In genomic region chr1:109501644-109502367, GRCh38 we compare ENCODE assay signal across 10 cellular contexts. TPM values are rescaled to one million over a fixed set of nuclear protein-coding genes. Genes with fewer than 3 reads are reported as not detected.
DNase-seq lines count a peak whose midpoint lies in the region; ATAC-seq and TF ChIP-seq lines count a peak whose summit lies in the region.
"Had no signal": no experiment of that assay in that cellular context is flagged by ENCODE, and none has a peak within 500 bp of the region (broad histone marks: within the 10 kb centered on the region; RNA-seq: fewer than 3 reads in every experiment).

No MANE protein-coding gene starts in this region.

- no peaks in the 10 kb centered on the region for H3K9me3 ChIP-seq in lower lobe of right lung

- no peak overlapping the region for H3K4me3 ChIP-seq in lower lobe of right lung
- H3K4me3 ChIP-seq in foreskin fibroblast (ENCODE audit: low read depth in 1 of 2, low read length in 2 of 2) = no peak overlapping the region

- H3K4me1 ChIP-seq in lower lobe of right lung = peaks cover 46% of the 10 kb centered on the region

- no peak for TF ChIP-seq CTCF in activated CD8-positive, alpha-beta T cell treated with anti-CD3 and anti-CD28 coated beads for 36 hours (IDR thresholded peaks at IDR 0.05)
- TF ChIP-seq CTCF in lower lobe of right lung (IDR thresholded peaks at IDR 0.05) = no peak
- TF ChIP-seq CTCF in foreskin fibroblast (IDR thresholded peaks at IDR 0.05; ENCODE audit: low read depth, low read length) = no peak

- no peaks in the 10 kb centered on the region for H3K9me3 Mint-ChIP-seq in activated naive CD4-positive, alpha-beta T cell treated with anti-CD3 and anti-CD28 coated beads, Interleukin-2, amount 10 ng/mL, durations not matched to agents 7 days and 5 days
- no peaks in the 10 kb centered on the region for H3K9me3 Mint-ChIP-seq in activated naive CD4-positive, alpha-beta T cell treated with anti-CD3 and anti-CD28 coated beads, Interleukin-2, amount 50 U/mL, for 72 hours
- no peaks in the 10 kb centered on the region for H3K9me3 Mint-ChIP-seq in activated CD8-positive, alpha-beta T cell treated with anti-CD3 and anti-CD28 coated beads for 36 hours

- H3K36me3 ChIP-seq in lower lobe of right lung = peaks cover 27% of the 10 kb centered on the region
- H3K36me3 ChIP-seq: brain microvascular endothelial cell had no signal

- no peak overlapping the region for H3K27ac ChIP-seq in lower lobe of right lung
- H3K27ac ChIP-seq: brain microvascular endothelial cell had no signal

- H3K4me1 Mint-ChIP-seq in activated naive CD4-positive, alpha-beta T cell treated with anti-CD3 and anti-CD28 coated beads, Interleukin-2, amount 10 ng/mL, durations not matched to agents 7 days and 5 days = peaks cover 84% of the 10 kb centered on the region
- H3K4me1 Mint-ChIP-seq in activated CD8-positive, alpha-beta T cell treated with anti-CD3 and anti-CD28 coated beads for 36 hours (ENCODE audit: low read depth) = peaks cover 82% of the 10 kb centered on the region

- peak; percentile 41 for DNase-seq in activated naive CD4-positive, alpha-beta T cell treated with anti-CD3 and anti-CD28 coated beads, Interleukin-2, amount 10 ng/mL, durations not matched to agents 7 days and 5 days
- no peak for DNase-seq in activated naive CD4-positive, alpha-beta T cell treated with anti-CD3 and anti-CD28 coated beads, Interleukin-2, amount 50 U/mL, for 72 hours (ENCODE audit: low spot score in 2 of 2)
- DNase-seq in activated CD8-positive, alpha-beta T cell treated with anti-CD3 and anti-CD28 coated beads for 36 hours = no peak
- no peak for DNase-seq in lower lobe of right lung
- no peak for DNase-seq in foreskin fibroblast

- ATAC-seq in activated naive CD4-positive, alpha-beta T cell treated with anti-CD3 and anti-CD28 coated beads, Interleukin-2, amount 50 U/mL, for 72 hours = no peak
- ATAC-seq in activated CD8-positive, alpha-beta T cell treated with anti-CD3 and anti-CD28 coated beads for 36 hours = peak; percentile 5
- ATAC-seq in lower lobe of right lung = peak; percentile 15 to 16
- no peak for ATAC-seq in HG02798 (IDR thresholded peaks at IDR 0.05; ENCODE audit: poor library complexity, unreplicated experiment)
- no peak for ATAC-seq in GM19397 (IDR thresholded peaks at IDR 0.05; ENCODE audit: unreplicated experiment)
- ATAC-seq in HG03095 (IDR thresholded peaks at IDR 0.05; ENCODE audit: unreplicated experiment) = no peak
- ATAC-seq: HepG2 had no signal

- POLR2A ChIA-PET in activated CD8-positive, alpha-beta T cell treated with anti-CD3 and anti-CD28 coated beads for 36 hours (lab: Charles Lee) = interaction anchor here (0.7 to 6.9 kb wide), 5 partner anchors 8 to 1689 kb away, joined by 3 to 48 read pairs (median 4); partner anchors contain the start of gene AMIGO1

- H3K36me3 Mint-ChIP-seq in activated naive CD4-positive, alpha-beta T cell treated with anti-CD3 and anti-CD28 coated beads, Interleukin-2, amount 10 ng/mL, durations not matched to agents 7 days and 5 days = peaks cover 56% of the 10 kb centered on the region
- H3K36me3 Mint-ChIP-seq in activated naive CD4-positive, alpha-beta T cell treated with anti-CD3 and anti-CD28 coated beads, Interleukin-2, amount 50 U/mL, for 72 hours = peaks cover 0 to 7% of the 10 kb centered on the region in 2 donors
- H3K36me3 Mint-ChIP-seq in activated CD8-positive, alpha-beta T cell treated with anti-CD3 and anti-CD28 coated beads for 36 hours (ENCODE audit: low read depth) = peaks cover 7% of the 10 kb centered on the region

- peak overlapping the region; percentile 74 for H3K4me3 Mint-ChIP-seq in activated naive CD4-positive, alpha-beta T cell treated with anti-CD3 and anti-CD28 coated beads, Interleukin-2, amount 10 ng/mL, durations not matched to agents 7 days and 5 days
- H3K4me3 Mint-ChIP-seq in activated CD8-positive, alpha-beta T cell treated with anti-CD3 and anti-CD28 coated beads for 36 hours = no peak overlapping the region

- no peaks in the 10 kb centered on the region for H3K27me3 Mint-ChIP-seq in activated naive CD4-positive, alpha-beta T cell treated with anti-CD3 and anti-CD28 coated beads, Interleukin-2, amount 10 ng/mL, durations not matched to agents 7 days and 5 days
- no peaks in the 10 kb centered on the region for H3K27me3 Mint-ChIP-seq in activated CD8-positive, alpha-beta T cell treated with anti-CD3 and anti-CD28 coated beads for 36 hours

- no peaks in the 10 kb centered on the region for H3K27me3 ChIP-seq in lower lobe of right lung (ENCODE audit: low read depth)
- H3K27me3 ChIP-seq: brain microvascular endothelial cell had no signal

- intact Hi-C loops in activated CD8-positive, alpha-beta T cell treated with anti-CD3 and anti-CD28 coated beads for 36 hours (cut with micrococcal nuclease) = no loop called here
- intact Hi-C loops in lower lobe of right lung (cut with DNase I) = no loop called here

- CTCF ChIA-PET in activated naive CD4-positive, alpha-beta T cell treated with anti-CD3 and anti-CD28 coated beads, Interleukin-2, amount 10 ng/mL, durations not matched to agents 7 days and 5 days (lab: Charles Lee) = interaction anchor here (1.0 to 37.4 kb wide), 5 partner anchors 9 to 264 kb away, joined by 3 to 1080 read pairs (median 3); partner anchors contain the start of genes CYB561D1 and GPR61
- CTCF ChIA-PET in activated CD8-positive, alpha-beta T cell treated with anti-CD3 and anti-CD28 coated beads for 36 hours (lab: Charles Lee) = interaction anchor here (0.6 to 40.7 kb wide), 7 partner anchors 9 to 139 kb away, joined by 3 to 1390 read pairs (median 5); partner anchors contain the start of genes CYB561D1 and GPR61

- H3K27ac Mint-ChIP-seq in activated naive CD4-positive, alpha-beta T cell treated with anti-CD3 and anti-CD28 coated beads, Interleukin-2, amount 10 ng/mL, durations not matched to agents 7 days and 5 days = peak overlapping the region; percentile 95
- H3K27ac Mint-ChIP-seq in activated naive CD4-positive, alpha-beta T cell treated with anti-CD3 and anti-CD28 coated beads, Interleukin-2, amount 50 U/mL, for 72 hours = peak overlapping the region in 1 of 2 donors; percentile 56
- H3K27ac Mint-ChIP-seq in activated CD8-positive, alpha-beta T cell treated with anti-CD3 and anti-CD28 coated beads for 36 hours = peak overlapping the region; percentile 87

RNA-seq across cellular contexts. Expression of gene AMIGO1, which starts 7.7 kb away (rescaled TPM):
- 1 to 10 TPM in 1 of 2 donors, under 1 TPM in 1; 0.97 to 1.3 TPM for total RNA-seq in activated naive CD4-positive, alpha-beta T cell treated with anti-CD3 and anti-CD28 coated beads, Interleukin-2, amount 50 U/mL, for 72 hours
- 1 to 10 TPM; 1.3 to 1.7 TPM for total RNA-seq in activated CD8-positive, alpha-beta T cell treated with anti-CD3 and anti-CD28 coated beads for 36 hours
- 9.1 TPM for total RNA-seq in lower lobe of right lung

RNA-seq across cellular contexts. Expression of gene CYB561D1, which starts 7.9 kb away (rescaled TPM):
- total RNA-seq in activated naive CD4-positive, alpha-beta T cell treated with anti-CD3 and anti-CD28 coated beads, Interleukin-2, amount 50 U/mL, for 72 hours = 10 to 100 TPM; 11.3 to 14.9 TPM
- 1 to 10 TPM; 7.0 to 9.5 TPM for total RNA-seq in activated CD8-positive, alpha-beta T cell treated with anti-CD3 and anti-CD28 coated beads for 36 hours
- total RNA-seq in lower lobe of right lung = 15.1 TPM

RNA-seq across cellular contexts. Expression of gene ATXN7L2, which starts 18.1 kb away (rescaled TPM):
- 10 to 100 TPM; 11.5 to 21.9 TPM for total RNA-seq in activated naive CD4-positive, alpha-beta T cell treated with anti-CD3 and anti-CD28 coated beads, Interleukin-2, amount 50 U/mL, for 72 hours
- 10 to 100 TPM; 11.2 to 13.7 TPM for total RNA-seq in activated CD8-positive, alpha-beta T cell treated with anti-CD3 and anti-CD28 coated beads for 36 hours
- total RNA-seq in lower lobe of right lung = 3.8 TPM

RNA-seq across cellular contexts. Expression of gene SYPL2, which starts 35.5 kb away (rescaled TPM):
- under 1 TPM in 1 of 2 donors, not detected in 1; 0.09 TPM for total RNA-seq in activated naive CD4-positive, alpha-beta T cell treated with anti-CD3 and anti-CD28 coated beads, Interleukin-2, amount 50 U/mL, for 72 hours
- not detected for total RNA-seq in activated CD8-positive, alpha-beta T cell treated with anti-CD3 and anti-CD28 coated beads for 36 hours
- total RNA-seq in lower lobe of right lung = 1.5 TPM

RNA-seq across cellular contexts. Expression of gene GPR61, which starts 37.9 kb away (rescaled TPM):
- total RNA-seq in activated naive CD4-positive, alpha-beta T cell treated with anti-CD3 and anti-CD28 coated beads, Interleukin-2, amount 50 U/mL, for 72 hours = under 1 TPM in 1 of 2 donors, not detected in 1; 0.57 TPM
- under 1 TPM in 1 of 2 experiments, not detected in 1; 0.22 TPM for total RNA-seq in activated CD8-positive, alpha-beta T cell treated with anti-CD3 and anti-CD28 coated beads for 36 hours
- total RNA-seq in lower lobe of right lung = not detected
- total RNA-seq: HepG2 had no signal

Comparison
In these comparisons a context has a peak if more than half of its experiments do, and no peak if none do; other contexts are left out.
1. ATAC-seq: peak in activated CD8-positive, alpha-beta T cell treated with anti-CD3 and anti-CD28 coated beads for 36 hours (single experiment) and lower lobe of right lung (2 of 2); none in activated naive CD4-positive, alpha-beta T cell treated with anti-CD3 and anti-CD28 coated beads, Interleukin-2, amount 50 U/mL, for 72 hours (0 of 2), HG02798 (single experiment), GM19397 (single experiment) and HG03095 (single experiment).